In the genomic region with DNA sequence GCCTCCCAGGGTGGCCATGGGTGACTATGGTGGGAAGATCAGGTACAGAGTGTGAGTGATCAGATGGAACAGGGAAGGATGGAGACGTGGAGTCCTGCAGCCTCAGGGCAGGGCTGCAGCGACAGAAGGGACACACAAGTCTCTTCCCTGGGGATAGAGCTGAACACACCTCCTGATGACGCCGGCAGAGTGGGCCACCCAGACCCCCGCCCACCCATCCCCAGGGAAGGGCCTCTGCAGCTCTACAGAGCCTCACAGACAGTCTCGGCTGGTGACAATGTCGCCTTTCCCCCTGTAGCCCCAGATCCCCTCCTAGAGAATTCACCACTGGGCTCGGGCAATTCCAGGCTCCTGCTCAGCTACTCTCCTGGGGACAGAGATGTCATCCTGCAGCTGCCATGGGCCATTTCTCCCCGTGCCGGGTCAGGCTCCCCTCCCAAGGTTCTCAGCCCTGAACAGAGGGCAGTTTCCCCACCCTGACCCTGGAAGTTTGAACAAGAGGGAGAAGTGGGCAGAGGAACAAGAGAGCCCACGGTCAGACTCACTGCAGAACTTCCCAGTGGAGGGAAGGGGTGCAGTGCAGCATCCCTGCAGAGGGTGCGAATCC, we compare ENCODE assay signal across 17 cellular contexts.
DNase-seq lines count a peak whose midpoint lies in the region; ATAC-seq and TF ChIP-seq lines count a peak whose summit lies in the region.
"Had no signal": no experiment of that assay in that cellular context is flagged by ENCODE, and none has a peak within 500 bp of the region (broad histone marks: within the 10 kb centered on the region; RNA-seq: fewer than 3 reads in every experiment).

No MANE protein-coding gene starts in this region.

- no peak overlapping the region for H3K23ac ChIP-seq in neuronal stem cell (ENCODE audit: low read depth, low read length, poor library complexity)

- peak overlapping the region; percentile 54 for H3K9ac ChIP-seq in neuronal stem cell (ENCODE audit: low read depth, low read length, poor library complexity)

- H3F3A ChIP-seq in GM23338 (replicated peaks; ENCODE audit: low read depth): no peaks in the 10 kb centered on the region

- no peak overlapping the region for H2BK15ac ChIP-seq in neuronal stem cell (ENCODE audit: low read length)

- no peak overlapping the region for H3K14ac ChIP-seq in neuronal stem cell (ENCODE audit: low read length)

- H2BK12ac ChIP-seq in neuronal stem cell (ENCODE audit: low read length): no peak overlapping the region

- H3K9me3 ChIP-seq in CD4-positive, CD25-positive, alpha-beta regulatory T cell (ENCODE audit: control insufficient read depth in 2 of 2, low read length in 2 of 2): no peaks in the 10 kb centered on the region
- no peaks in the 10 kb centered on the region for H3K9me3 ChIP-seq in neuronal stem cell (replicated peaks in 1 of 2; ENCODE audit: control insufficient read depth in 2 of 2, insufficient read depth in 1 of 2, low read depth in 1 of 2, low read length in 2 of 2)
- H3K9me3 ChIP-seq: psoas muscle, testis had no signal

- H2BK120ac ChIP-seq in neuronal stem cell (ENCODE audit: low read depth, low read length): no peak overlapping the region

- no peak overlapping the region for H3K4ac ChIP-seq in neuronal stem cell (ENCODE audit: low read length)

- peaks cover 8% of the 10 kb centered on the region for H3K79me1 ChIP-seq in neuronal stem cell (ENCODE audit: low read depth, low read length)

- TF ChIP-seq CTCF in GM23338 (conservative IDR thresholded peaks at IDR 0.05; ENCODE audit: low read depth in 2 of 2): no peak

- no peaks in the 10 kb centered on the region for H3K27me3 Mint-ChIP-seq in CD4-positive, CD25-positive, alpha-beta regulatory T cell
- peaks cover 8% of the 10 kb centered on the region for H3K27me3 Mint-ChIP-seq in GM23338 (ENCODE audit: insufficient read depth, low read depth, poor library complexity)
- no peaks in the 10 kb centered on the region for H3K27me3 Mint-ChIP-seq in activated naive CD8-positive, alpha-beta T cell treated with anti-CD3 and anti-CD28 coated beads, Interleukin-2, amount 50 U/mL, for 24 hours

- H2AFZ ChIP-seq in GM23338 (no peak overlapping the region), neuronal stem cell (ENCODE audit: low read length) (no peak overlapping the region)

- H3K27ac Mint-ChIP-seq in CD4-positive, CD25-positive, alpha-beta regulatory T cell: peak overlapping the region; percentile 14 to 69 (median 52)
- 0 out of 2 replicates have a peak overlapping the region, but pooled peaks have one; percentile 58 for H3K27ac Mint-ChIP-seq in GM23338
- H3K27ac Mint-ChIP-seq in activated naive CD8-positive, alpha-beta T cell treated with anti-CD3 and anti-CD28 coated beads, Interleukin-2, amount 50 U/mL, for 24 hours: peak overlapping the region; percentile 57

- H3K4me1 Mint-ChIP-seq in CD4-positive, CD25-positive, alpha-beta regulatory T cell: peaks cover 5 to 60% (median 29%) of the 10 kb centered on the region in 4 donors
- H3K4me1 Mint-ChIP-seq in GM23338: peaks cover 10% of the 10 kb centered on the region
- peaks cover 56% of the 10 kb centered on the region for H3K4me1 Mint-ChIP-seq in activated naive CD8-positive, alpha-beta T cell treated with anti-CD3 and anti-CD28 coated beads, Interleukin-2, amount 50 U/mL, for 24 hours

- no peaks in the 10 kb centered on the region for H3K9me2 ChIP-seq in GM23338 (ENCODE audit: insufficient read depth)

- H4K8ac ChIP-seq in neuronal stem cell (ENCODE audit: low read depth, low read length): no peak overlapping the region

- no peak for DNase-seq in CD4-positive, CD25-positive, alpha-beta regulatory T cell
- DNase-seq in GM23338 (ENCODE audit: low spot score): no peak
- no peak for DNase-seq in activated naive CD8-positive, alpha-beta T cell treated with anti-CD3 and anti-CD28 coated beads, Interleukin-2, amount 50 U/mL, for 24 hours
- no peak for DNase-seq in neuronal stem cell (ENCODE audit: low spot score)
- DNase-seq in NCI-H345 treated with DMSO at 0.1 percent for 48 hours (lab: John Stamatoyannopoulos, UW; ENCODE audit: unreplicated experiment): no peak
- no peak for DNase-seq in iPS-NIHi11 (ENCODE audit: low spot score)
- no peak for DNase-seq in NCI-H187 treated with DMSO at 0.1 percent for 48 hours (lab: John Stamatoyannopoulos, UW)
- DNase-seq: activated CD4-positive, CD25-positive, alpha-beta regulatory T cell; activated CD8-positive, alpha-beta memory T cell treated with anti-CD3 and anti-CD28 coated beads, Interleukin-2, amount 50 U/mL, for 48 hours; activated naive CD4-positive, alpha-beta T cell treated with anti-CD3 and anti-CD28 coated beads, Interleukin-2, amount 50 U/mL, for 16 hours; caudate nucleus; NCI-H2081; NCI-H526 treated with DMSO at 0.1 percent for 48 hours; testis had no signal

- peaks cover 7% of the 10 kb centered on the region for H3K79me2 ChIP-seq in GM23338 (replicated peaks; ENCODE audit: insufficient read depth)

- H4K20me1 ChIP-seq in GM23338 (replicated peaks; ENCODE audit: insufficient read depth): peaks cover 8% of the 10 kb centered on the region; the same call in 1 of the 2 replicates

- peaks cover 57% of the 10 kb centered on the region for H3K4me1 ChIP-seq in CD4-positive, CD25-positive, alpha-beta regulatory T cell (ENCODE audit: control insufficient read depth, insufficient read depth, low read length, poor library complexity, severe bottlenecking)
- H3K4me1 ChIP-seq in GM23338 (ENCODE audit: insufficient read depth) (no peaks in the 10 kb centered on the region), neuronal stem cell (ENCODE audit: control insufficient read depth in 2 of 2, insufficient read depth in 1 of 2, low read depth in 1 of 2, low read length in 2 of 2) (peaks cover 13 to 30% of the 10 kb centered on the region in 2 donors)

- no peak overlapping the region for H3K4me3 ChIP-seq in CD4-positive, CD25-positive, alpha-beta regulatory T cell (ENCODE audit: low read depth, low read length)
- H3K4me3 ChIP-seq in GM23338 (no peak overlapping the region), neuronal stem cell (ENCODE audit: low read length in 2 of 2) (no peak overlapping the region)
- H3K4me3 ChIP-seq: psoas muscle, testis had no signal

- WGBS in neuronal stem cell (ENCODE audit: extremely low coverage in 2 of 2, insufficient read length in 2 of 2, insufficient replicate concordance in 1 of 2), 2 donors: no CpG with 5 or more reads among the region's 12 CpGs

- no peaks in the 10 kb centered on the region for H3K9me3 Mint-ChIP-seq in CD4-positive, CD25-positive, alpha-beta regulatory T cell
- H3K9me3 Mint-ChIP-seq in GM23338: no peaks in the 10 kb centered on the region; the same call in 2 of the 3 replicates
- H3K9me3 Mint-ChIP-seq in activated naive CD8-positive, alpha-beta T cell treated with anti-CD3 and anti-CD28 coated beads, Interleukin-2, amount 50 U/mL, for 24 hours: no peaks in the 10 kb centered on the region

- H3K18ac ChIP-seq in neuronal stem cell (ENCODE audit: low read length): peak overlapping the region; percentile 62

- H3K4me2 ChIP-seq in GM23338 (no peak overlapping the region), neuronal stem cell (ENCODE audit: insufficient read depth, low read length, poor library complexity, severe bottlenecking) (no peak overlapping the region)

- H3K4me3 Mint-ChIP-seq in CD4-positive, CD25-positive, alpha-beta regulatory T cell: peak overlapping the region in 2 of 4 donors; percentile 10 to 41
- H3K4me3 Mint-ChIP-seq in GM23338: no peak overlapping the region
- no peak overlapping the region for H3K4me3 Mint-ChIP-seq in activated naive CD8-positive, alpha-beta T cell treated with anti-CD3 and anti-CD28 coated beads, Interleukin-2, amount 50 U/mL, for 24 hours

- no peak overlapping the region for H4K91ac ChIP-seq in neuronal stem cell (ENCODE audit: low read depth, low read length, poor library complexity)

- H3K27me3 ChIP-seq in CD4-positive, CD25-positive, alpha-beta regulatory T cell (ENCODE audit: control insufficient read depth, insufficient read depth, low read length): no peaks in the 10 kb centered on the region
- H3K27me3 ChIP-seq in GM23338 (ENCODE audit: insufficient read depth): no peaks in the 10 kb centered on the region
- no peaks in the 10 kb centered on the region for H3K27me3 ChIP-seq in neuronal stem cell (ENCODE audit: control insufficient read depth in 3 of 3, insufficient read depth in 3 of 3, low read depth in 1 of 3, low read length in 3 of 3)
- H3K27me3 ChIP-seq: testis had no signal

- no peak overlapping the region for H3K27ac ChIP-seq in CD4-positive, CD25-positive, alpha-beta regulatory T cell (ENCODE audit: insufficient read depth, low read length, poor library complexity, severe bottlenecking)
- H3K27ac ChIP-seq in GM23338 (ENCODE audit: low read depth): no peak overlapping the region
- no peak overlapping the region for H3K27ac ChIP-seq in neuronal stem cell (replicated peaks; ENCODE audit: low read length)
- H3K27ac ChIP-seq: C4-2B, testis had no signal

- H3K36me3 Mint-ChIP-seq in CD4-positive, CD25-positive, alpha-beta regulatory T cell: peaks cover 10% of the 10 kb centered on the region
- peaks cover 24% of the 10 kb centered on the region for H3K36me3 Mint-ChIP-seq in GM23338 (ENCODE audit: low read depth)
- peaks cover 18% of the 10 kb centered on the region for H3K36me3 Mint-ChIP-seq in activated naive CD8-positive, alpha-beta T cell treated with anti-CD3 and anti-CD28 coated beads, Interleukin-2, amount 50 U/mL, for 24 hours (ENCODE audit: low read depth)

- H3K36me3 ChIP-seq in CD4-positive, CD25-positive, alpha-beta regulatory T cell (ENCODE audit: control insufficient read depth, insufficient read depth, low read length): peaks cover 9% of the 10 kb centered on the region
- no peaks in the 10 kb centered on the region for H3K36me3 ChIP-seq in GM23338 (ENCODE audit: insufficient read depth)
- H3K36me3 ChIP-seq in neuronal stem cell (replicated peaks in 1 of 2; ENCODE audit: control insufficient read depth in 2 of 2, insufficient read depth in 2 of 2, low read length in 2 of 2): peaks cover 12 to 19% of the 10 kb centered on the region in 2 donors

- H2BK5ac ChIP-seq in neuronal stem cell (ENCODE audit: low read length): no peak overlapping the region

- H2AK5ac ChIP-seq in neuronal stem cell (ENCODE audit: low read depth, low read length): no peak overlapping the region

- ATAC-seq in CD4-positive, CD25-positive, alpha-beta regulatory T cell (ENCODE audit: low read depth in 2 of 2): no peak
- no peak for ATAC-seq in GM23338
- ATAC-seq in activated naive CD8-positive, alpha-beta T cell treated with anti-CD3 and anti-CD28 coated beads, Interleukin-2, amount 50 U/mL, for 24 hours: no peak
- ATAC-seq: left ventricle myocardium superior, psoas muscle had no signal

TF ChIP-seq in GM23338, 12 proteins besides CTCF, POLR2A, EP300 and RAD21 (continues in another document):
- TF ChIP-seq ZNF114 (CRISPR knock-in tag; IDR thresholded peaks at IDR 0.05) (no peak), JUNB (IDR thresholded peaks at IDR 0.05; ENCODE audit: unreplicated experiment) (no peak), ZNF331 (CRISPR knock-in tag; IDR thresholded peaks at IDR 0.05; ENCODE audit: low read depth) (no peak), NANOG (IDR thresholded peaks at IDR 0.05; ENCODE audit: borderline replicate concordance) (no peak), EZH2phosphoT487 (IDR thresholded peaks at IDR 0.05; ENCODE audit: unreplicated experiment) (no peak), EZH2 (IDR thresholded peaks at IDR 0.05; ENCODE audit: low read depth, unreplicated experiment) (no peak)
